Comparison of ENCODE assay signal across 1 cellular context in the genomic region with DNA sequence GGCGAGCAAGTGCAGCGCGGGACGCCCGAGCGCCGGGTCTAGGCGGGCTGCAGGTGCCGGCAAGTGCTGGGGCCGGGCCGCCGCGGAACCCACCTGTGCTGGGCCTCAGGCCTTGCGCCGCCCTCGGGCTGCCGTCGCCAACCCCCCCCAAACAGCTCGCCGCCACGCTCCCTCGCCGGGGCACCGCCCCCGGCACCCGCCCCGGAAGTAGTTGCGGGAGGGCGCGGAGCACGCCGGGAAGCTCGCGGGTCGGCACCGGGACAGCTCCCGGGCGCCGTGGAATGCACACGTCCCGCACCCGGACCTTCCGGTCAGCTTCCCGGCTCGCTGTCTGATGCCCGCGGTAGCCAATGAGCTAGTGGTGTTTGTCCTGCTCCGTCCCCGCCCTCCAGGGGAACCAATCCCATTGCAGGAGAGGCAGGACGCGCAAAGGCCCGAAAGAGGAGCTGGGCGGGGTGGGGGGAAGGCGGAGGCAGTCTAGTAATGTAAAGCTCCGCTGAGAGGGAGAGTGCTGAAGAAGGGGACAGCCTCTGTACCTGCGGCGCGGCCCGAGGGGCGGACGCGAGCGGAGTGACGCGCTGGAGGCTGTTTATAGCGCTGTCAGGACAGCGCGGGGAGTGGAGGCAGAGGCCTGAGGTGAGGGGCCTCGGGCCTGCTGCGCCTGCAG.
TF ChIP-seq lines count a peak whose summit lies in the region.

A gene with protein sequence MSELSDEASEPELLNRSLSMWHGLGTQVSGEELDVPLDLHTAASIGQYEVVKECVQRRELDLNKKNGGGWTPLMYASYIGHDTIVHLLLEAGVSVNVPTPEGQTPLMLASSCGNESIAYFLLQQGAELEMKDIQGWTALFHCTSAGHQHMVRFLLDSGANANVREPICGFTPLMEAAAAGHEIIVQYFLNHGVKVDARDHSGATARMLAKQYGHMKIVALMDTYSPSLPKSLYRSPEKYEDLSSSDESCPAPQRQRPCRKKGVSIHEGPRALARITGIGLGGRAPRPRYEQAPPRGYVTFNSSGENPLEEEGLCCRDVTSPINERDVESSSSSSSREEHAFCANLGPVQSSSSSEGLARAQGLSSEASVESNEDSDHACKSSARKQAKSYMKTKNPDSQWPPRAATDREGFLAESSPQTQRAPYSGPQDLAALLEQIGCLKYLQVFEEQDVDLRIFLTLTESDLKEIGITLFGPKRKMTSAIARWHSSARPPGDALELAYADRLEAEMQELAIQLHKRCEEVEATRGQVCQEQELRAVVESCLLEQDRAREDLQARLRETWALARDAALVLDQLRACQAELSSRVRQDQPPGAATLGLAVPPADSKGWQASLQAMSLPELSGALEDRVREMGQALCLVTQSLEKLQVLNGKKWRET (minus strand): TSS at position 209 of the 667 bp plus-strand sequence. CDS start 4,122 bp downstream, outside the sequence.
Gene DNAAF8 (plus strand): TSS at position 475 of the 667 bp plus-strand sequence. CDS start 1,978 bp downstream, outside the sequence.

TF ChIP-seq in HepG2, 621 proteins besides CTCF, POLR2A, EP300 and RAD21 (continued from another document):
- TF ChIP-seq NFKB2 (CRISPR knock-in tag; IDR thresholded peaks at IDR 0.05; ENCODE audit: borderline replicate concordance) (0 out of 2 replicates have a peak, but pooled peaks have one; percentile 61), ZBTB44 (CRISPR knock-in tag; IDR thresholded peaks at IDR 0.05) (0 out of 2 replicates have a peak, but pooled peaks have one; percentile 27), NCOA1 (CRISPR knock-in tag; IDR thresholded peaks at IDR 0.05) (peak; percentile 77; the same call in 1 of the 2 replicates), PHF20 (CRISPR knock-in tag; IDR thresholded peaks at IDR 0.05) (peak; percentile 92), REL (CRISPR knock-in tag; conservative IDR thresholded peaks at IDR 0.05) (peak; percentile 63; the same call in 1 of the 2 replicates), ARID4A (CRISPR knock-in tag; IDR thresholded peaks at IDR 0.05; ENCODE audit: borderline replicate concordance) (peak; percentile 98), JUN (CRISPR knock-in tag; IDR thresholded peaks at IDR 0.05) (0 out of 2 replicates have a peak, but pooled peaks have one; percentile 23), ZNF704 (CRISPR knock-in tag; IDR thresholded peaks at IDR 0.05; ENCODE audit: borderline replicate concordance) (0 out of 2 replicates have a peak, but pooled peaks have one; percentile 60), BRD4 (CRISPR knock-in tag; IDR thresholded peaks at IDR 0.05) (peak; percentile 54; the same call in 1 of the 2 replicates)
- TF ChIP-seq, protein P1, sequence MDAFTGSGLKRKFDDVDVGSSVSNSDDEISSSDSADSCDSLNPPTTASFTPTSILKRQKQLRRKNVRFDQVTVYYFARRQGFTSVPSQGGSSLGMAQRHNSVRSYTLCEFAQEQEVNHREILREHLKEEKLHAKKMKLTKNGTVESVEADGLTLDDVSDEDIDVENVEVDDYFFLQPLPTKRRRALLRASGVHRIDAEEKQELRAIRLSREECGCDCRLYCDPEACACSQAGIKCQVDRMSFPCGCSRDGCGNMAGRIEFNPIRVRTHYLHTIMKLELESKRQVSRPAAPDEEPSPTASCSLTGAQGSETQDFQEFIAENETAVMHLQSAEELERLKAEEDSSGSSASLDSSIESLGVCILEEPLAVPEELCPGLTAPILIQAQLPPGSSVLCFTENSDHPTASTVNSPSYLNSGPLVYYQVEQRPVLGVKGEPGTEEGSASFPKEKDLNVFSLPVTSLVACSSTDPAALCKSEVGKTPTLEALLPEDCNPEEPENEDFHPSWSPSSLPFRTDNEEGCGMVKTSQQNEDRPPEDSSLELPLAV (CRISPR knock-in tag; conservative IDR thresholded peaks at IDR 0.05; ENCODE audit: low read depth), result no peak
- TF ChIP-seq, protein P2, sequence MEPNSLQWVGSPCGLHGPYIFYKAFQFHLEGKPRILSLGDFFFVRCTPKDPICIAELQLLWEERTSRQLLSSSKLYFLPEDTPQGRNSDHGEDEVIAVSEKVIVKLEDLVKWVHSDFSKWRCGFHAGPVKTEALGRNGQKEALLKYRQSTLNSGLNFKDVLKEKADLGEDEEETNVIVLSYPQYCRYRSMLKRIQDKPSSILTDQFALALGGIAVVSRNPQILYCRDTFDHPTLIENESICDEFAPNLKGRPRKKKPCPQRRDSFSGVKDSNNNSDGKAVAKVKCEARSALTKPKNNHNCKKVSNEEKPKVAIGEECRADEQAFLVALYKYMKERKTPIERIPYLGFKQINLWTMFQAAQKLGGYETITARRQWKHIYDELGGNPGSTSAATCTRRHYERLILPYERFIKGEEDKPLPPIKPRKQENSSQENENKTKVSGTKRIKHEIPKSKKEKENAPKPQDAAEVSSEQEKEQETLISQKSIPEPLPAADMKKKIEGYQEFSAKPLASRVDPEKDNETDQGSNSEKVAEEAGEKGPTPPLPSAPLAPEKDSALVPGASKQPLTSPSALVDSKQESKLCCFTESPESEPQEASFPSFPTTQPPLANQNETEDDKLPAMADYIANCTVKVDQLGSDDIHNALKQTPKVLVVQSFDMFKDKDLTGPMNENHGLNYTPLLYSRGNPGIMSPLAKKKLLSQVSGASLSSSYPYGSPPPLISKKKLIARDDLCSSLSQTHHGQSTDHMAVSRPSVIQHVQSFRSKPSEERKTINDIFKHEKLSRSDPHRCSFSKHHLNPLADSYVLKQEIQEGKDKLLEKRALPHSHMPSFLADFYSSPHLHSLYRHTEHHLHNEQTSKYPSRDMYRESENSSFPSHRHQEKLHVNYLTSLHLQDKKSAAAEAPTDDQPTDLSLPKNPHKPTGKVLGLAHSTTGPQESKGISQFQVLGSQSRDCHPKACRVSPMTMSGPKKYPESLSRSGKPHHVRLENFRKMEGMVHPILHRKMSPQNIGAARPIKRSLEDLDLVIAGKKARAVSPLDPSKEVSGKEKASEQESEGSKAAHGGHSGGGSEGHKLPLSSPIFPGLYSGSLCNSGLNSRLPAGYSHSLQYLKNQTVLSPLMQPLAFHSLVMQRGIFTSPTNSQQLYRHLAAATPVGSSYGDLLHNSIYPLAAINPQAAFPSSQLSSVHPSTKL (CRISPR knock-in tag; IDR thresholded peaks at IDR 0.05), result peak; percentile 57; the same call in 1 of the 2 replicates
- TF ChIP-seq, protein P3, sequence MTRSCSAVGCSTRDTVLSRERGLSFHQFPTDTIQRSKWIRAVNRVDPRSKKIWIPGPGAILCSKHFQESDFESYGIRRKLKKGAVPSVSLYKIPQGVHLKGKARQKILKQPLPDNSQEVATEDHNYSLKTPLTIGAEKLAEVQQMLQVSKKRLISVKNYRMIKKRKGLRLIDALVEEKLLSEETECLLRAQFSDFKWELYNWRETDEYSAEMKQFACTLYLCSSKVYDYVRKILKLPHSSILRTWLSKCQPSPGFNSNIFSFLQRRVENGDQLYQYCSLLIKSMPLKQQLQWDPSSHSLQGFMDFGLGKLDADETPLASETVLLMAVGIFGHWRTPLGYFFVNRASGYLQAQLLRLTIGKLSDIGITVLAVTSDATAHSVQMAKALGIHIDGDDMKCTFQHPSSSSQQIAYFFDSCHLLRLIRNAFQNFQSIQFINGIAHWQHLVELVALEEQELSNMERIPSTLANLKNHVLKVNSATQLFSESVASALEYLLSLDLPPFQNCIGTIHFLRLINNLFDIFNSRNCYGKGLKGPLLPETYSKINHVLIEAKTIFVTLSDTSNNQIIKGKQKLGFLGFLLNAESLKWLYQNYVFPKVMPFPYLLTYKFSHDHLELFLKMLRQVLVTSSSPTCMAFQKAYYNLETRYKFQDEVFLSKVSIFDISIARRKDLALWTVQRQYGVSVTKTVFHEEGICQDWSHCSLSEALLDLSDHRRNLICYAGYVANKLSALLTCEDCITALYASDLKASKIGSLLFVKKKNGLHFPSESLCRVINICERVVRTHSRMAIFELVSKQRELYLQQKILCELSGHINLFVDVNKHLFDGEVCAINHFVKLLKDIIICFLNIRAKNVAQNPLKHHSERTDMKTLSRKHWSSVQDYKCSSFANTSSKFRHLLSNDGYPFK (CRISPR knock-in tag; IDR thresholded peaks at IDR 0.05; ENCODE audit: borderline replicate concordance), result peak; percentile 59; the same call in 1 of the 2 replicates
